ENCODE assay signal across 9 cellular contexts in genomic region chr10:91800192-91800591, GRCh38. TPM values are rescaled to one million over a fixed set of nuclear protein-coding genes. Genes with fewer than 3 reads are reported as not detected.
DNase-seq lines count a peak whose midpoint lies in the region; ATAC-seq and TF ChIP-seq lines count a peak whose summit lies in the region.
"Had no signal": no experiment of that assay in that cellular context is flagged by ENCODE, and none has a peak within 500 bp of the region (broad histone marks: within the 10 kb centered on the region; RNA-seq: fewer than 3 reads in every experiment).

No MANE protein-coding gene starts in this region.

- H3K36me3 Mint-ChIP-seq in memory B cell, result peaks cover 9% of the 10 kb centered on the region
- peaks cover 25% of the 10 kb centered on the region for H3K36me3 Mint-ChIP-seq in type B pancreatic cell

- no peak for TF ChIP-seq POLR2A in body of pancreas (IDR thresholded peaks at IDR 0.05)

- H3K9me3 Mint-ChIP-seq in memory B cell (no peaks in the 10 kb centered on the region), type B pancreatic cell (no peaks in the 10 kb centered on the region)

- no peaks in the 10 kb centered on the region for H3K27me3 ChIP-seq in cardiac muscle cell
- H3K27me3 ChIP-seq in body of pancreas, result no peaks in the 10 kb centered on the region

- 3 to 9% methylated on average over 5 of the region's 5 CpGs for WGBS in body of pancreas, 2 donors

- H3K9me3 ChIP-seq in cardiac muscle cell (ENCODE audit: low read depth), result no peaks in the 10 kb centered on the region
- H3K9me3 ChIP-seq in body of pancreas, result no peaks in the 10 kb centered on the region

- H3K4me3 Mint-ChIP-seq in memory B cell (peak overlapping the region; percentile 99), type B pancreatic cell (peak overlapping the region; percentile 98)

- H3K4me1 ChIP-seq in cardiac muscle cell (ENCODE audit: low read depth), result peaks cover 38% of the 10 kb centered on the region
- peaks cover 69% of the 10 kb centered on the region for H3K4me1 ChIP-seq in body of pancreas

- ATAC-seq in left ventricle myocardium superior (no peak), body of pancreas (no peak), memory B cell (ENCODE audit: low read depth) (no peak), HG03175 (IDR thresholded peaks at IDR 0.05; ENCODE audit: unreplicated experiment) (no peak)

- H3K27me3 Mint-ChIP-seq in memory B cell (no peaks in the 10 kb centered on the region), type B pancreatic cell (no peaks in the 10 kb centered on the region)

- H3K27ac Mint-ChIP-seq in memory B cell (peak overlapping the region; percentile 98), type B pancreatic cell (peak overlapping the region; percentile 99)

- H3K4me1 Mint-ChIP-seq in memory B cell (peaks cover 52% of the 10 kb centered on the region), type B pancreatic cell (ENCODE audit: unreplicated experiment) (peaks cover 39% of the 10 kb centered on the region)

- DNase-seq in cardiac muscle cell (ENCODE audit: low read depth in 1 of 2, low spot score in 1 of 2) (no peak), left ventricle myocardium superior (no peak), body of pancreas (no peak), memory B cell (ENCODE audit: low spot score in 2 of 2) (no peak), type B pancreatic cell (ENCODE audit: extremely low spot score, unreplicated experiment) (no peak), NCI-H345 (lab: John Stamatoyannopoulos, UW) (no peak), NCI-H146 treated with DMSO at 0.1 percent for 48 hours (lab: John Stamatoyannopoulos, UW; ENCODE audit: unreplicated experiment) (no peak)
- DNase-seq: cerebellar nuclear complex had no signal

- no peak for TF ChIP-seq CTCF in cardiac muscle cell (IDR thresholded peaks at IDR 0.05; ENCODE audit: low read depth, low read length)
- no peak for TF ChIP-seq CTCF in body of pancreas (IDR thresholded peaks at IDR 0.05)
- TF ChIP-seq CTCF in type B pancreatic cell (conservative IDR thresholded peaks at IDR 0.05), result no peak

- intact Hi-C loops in left ventricle myocardium superior (cut with micrococcal nuclease) (no loop called here), body of pancreas (cut with DNase I) (no loop called here)

- H3K4me3 ChIP-seq in cardiac muscle cell (peak overlapping the region; percentile 94), body of pancreas (no peak overlapping the region)

- H3K36me3 ChIP-seq in cardiac muscle cell (peaks cover 6% of the 10 kb centered on the region), body of pancreas (replicated peaks in 1 of 2; ENCODE audit: insufficient read depth in 1 of 2, low read depth in 2 of 2) (no peaks in the 10 kb centered on the region)

- peak overlapping the region; percentile 98 for H3K27ac ChIP-seq in cardiac muscle cell
- H3K27ac ChIP-seq in body of pancreas, result peak overlapping the region; percentile 45 to 100 (median 99)

RNA-seq across cellular contexts. Expression of gene TNKS2, which starts 2.0 kb away (rescaled TPM):
- total RNA-seq in cardiac muscle cell (33.0 and 52.9 TPM in 2 replicates), left ventricle myocardium superior (15.3 TPM), body of pancreas (10 to 100 TPM; 23.4 to 29.6 TPM), type B pancreatic cell (ENCODE audit: low replicate concordance) (47.3 and 50.8 TPM in 2 replicates)
- 22.8 and 37.1 TPM in 2 replicates for polyA plus RNA-seq in cardiac muscle cell
